1 cellular context compared by ENCODE assay signal in the genomic region with DNA sequence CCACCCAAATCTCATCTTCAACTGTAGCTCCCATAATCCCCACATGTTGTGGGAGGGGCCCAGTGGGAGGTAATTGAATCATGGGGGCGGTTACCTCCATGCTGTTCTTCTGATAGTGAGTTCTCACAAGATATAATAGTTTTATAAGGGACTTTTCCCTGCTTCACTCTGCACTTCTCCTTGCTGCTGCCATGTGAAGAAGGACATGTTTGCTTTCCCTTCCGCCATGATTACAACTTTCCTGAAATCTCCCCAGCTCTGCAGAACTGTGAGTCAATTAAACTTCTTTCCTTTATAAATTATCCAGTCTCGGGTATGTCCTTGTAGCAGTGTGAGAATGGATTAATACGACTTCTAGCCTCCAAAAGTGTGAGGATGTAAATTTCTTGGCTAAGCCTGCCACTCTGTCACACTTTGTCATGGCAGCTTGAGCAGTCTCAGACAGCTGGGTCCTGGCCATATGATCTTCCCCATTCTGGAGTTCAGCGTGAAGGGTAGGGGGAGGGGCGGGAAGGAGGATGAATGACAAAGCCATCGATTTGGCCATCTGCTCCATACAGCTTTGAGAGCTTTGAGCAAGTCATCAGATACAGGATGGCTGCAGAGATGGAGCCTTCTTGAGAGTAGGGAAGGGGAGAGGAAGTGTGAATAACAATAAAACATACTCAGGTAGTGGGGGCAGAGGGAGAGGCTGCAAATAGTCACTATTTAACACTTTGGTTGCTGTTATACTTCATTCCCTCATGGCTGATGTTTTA.
A peak's percentile ranks its signal among the peaks of the same experiment; 100 is the strongest.
TF ChIP-seq lines count a peak whose summit lies in the region.

No MANE protein-coding gene starts in this region.

TF ChIP-seq in WTC11, 78 proteins besides CTCF, POLR2A, EP300 and RAD21 (continued from another document):
- TF ChIP-seq, protein P1, sequence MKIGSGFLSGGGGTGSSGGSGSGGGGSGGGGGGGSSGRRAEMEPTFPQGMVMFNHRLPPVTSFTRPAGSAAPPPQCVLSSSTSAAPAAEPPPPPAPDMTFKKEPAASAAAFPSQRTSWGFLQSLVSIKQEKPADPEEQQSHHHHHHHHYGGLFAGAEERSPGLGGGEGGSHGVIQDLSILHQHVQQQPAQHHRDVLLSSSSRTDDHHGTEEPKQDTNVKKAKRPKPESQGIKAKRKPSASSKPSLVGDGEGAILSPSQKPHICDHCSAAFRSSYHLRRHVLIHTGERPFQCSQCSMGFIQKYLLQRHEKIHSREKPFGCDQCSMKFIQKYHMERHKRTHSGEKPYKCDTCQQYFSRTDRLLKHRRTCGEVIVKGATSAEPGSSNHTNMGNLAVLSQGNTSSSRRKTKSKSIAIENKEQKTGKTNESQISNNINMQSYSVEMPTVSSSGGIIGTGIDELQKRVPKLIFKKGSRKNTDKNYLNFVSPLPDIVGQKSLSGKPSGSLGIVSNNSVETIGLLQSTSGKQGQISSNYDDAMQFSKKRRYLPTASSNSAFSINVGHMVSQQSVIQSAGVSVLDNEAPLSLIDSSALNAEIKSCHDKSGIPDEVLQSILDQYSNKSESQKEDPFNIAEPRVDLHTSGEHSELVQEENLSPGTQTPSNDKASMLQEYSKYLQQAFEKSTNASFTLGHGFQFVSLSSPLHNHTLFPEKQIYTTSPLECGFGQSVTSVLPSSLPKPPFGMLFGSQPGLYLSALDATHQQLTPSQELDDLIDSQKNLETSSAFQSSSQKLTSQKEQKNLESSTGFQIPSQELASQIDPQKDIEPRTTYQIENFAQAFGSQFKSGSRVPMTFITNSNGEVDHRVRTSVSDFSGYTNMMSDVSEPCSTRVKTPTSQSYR (CRISPR knock-in tag; IDR thresholded peaks at IDR 0.05), result no peak
- TF ChIP-seq GABPB1 (CRISPR knock-in tag; IDR thresholded peaks at IDR 0.05) (no peak), FOXP1 (CRISPR knock-in tag; IDR thresholded peaks at IDR 0.05; ENCODE audit: borderline replicate concordance) (no peak), ATF1 (CRISPR knock-in tag; IDR thresholded peaks at IDR 0.05) (no peak), GTF2I (CRISPR knock-in tag; conservative IDR thresholded peaks at IDR 0.05) (no peak), RORB (CRISPR knock-in tag; IDR thresholded peaks at IDR 0.05) (no peak), CBFB (CRISPR knock-in tag; IDR thresholded peaks at IDR 0.05; ENCODE audit: low read depth) (no peak), NFE2L1 (CRISPR knock-in tag; IDR thresholded peaks at IDR 0.05) (no peak), ZNF263 (CRISPR knock-in tag; IDR thresholded peaks at IDR 0.05; ENCODE audit: low read depth) (no peak), ETV6 (CRISPR knock-in tag; IDR thresholded peaks at IDR 0.05) (0 out of 2 replicates have a peak, but pooled peaks have one; percentile 29)
- TF ChIP-seq, protein P2, sequence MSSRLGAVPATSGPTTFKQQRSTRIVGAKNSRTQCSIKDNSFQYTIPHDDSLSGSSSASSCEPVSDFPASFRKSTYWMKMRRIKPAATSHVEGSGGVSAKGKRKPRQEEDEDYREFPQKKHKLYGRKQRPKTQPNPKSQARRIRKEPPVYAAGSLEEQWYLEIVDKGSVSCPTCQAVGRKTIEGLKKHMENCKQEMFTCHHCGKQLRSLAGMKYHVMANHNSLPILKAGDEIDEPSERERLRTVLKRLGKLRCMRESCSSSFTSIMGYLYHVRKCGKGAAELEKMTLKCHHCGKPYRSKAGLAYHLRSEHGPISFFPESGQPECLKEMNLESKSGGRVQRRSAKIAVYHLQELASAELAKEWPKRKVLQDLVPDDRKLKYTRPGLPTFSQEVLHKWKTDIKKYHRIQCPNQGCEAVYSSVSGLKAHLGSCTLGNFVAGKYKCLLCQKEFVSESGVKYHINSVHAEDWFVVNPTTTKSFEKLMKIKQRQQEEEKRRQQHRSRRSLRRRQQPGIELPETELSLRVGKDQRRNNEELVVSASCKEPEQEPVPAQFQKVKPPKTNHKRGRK (CRISPR knock-in tag; IDR thresholded peaks at IDR 0.05; ENCODE audit: borderline replicate concordance), result no peak
